Comparison of ENCODE assay signal across 17 cellular contexts in the genomic region with DNA sequence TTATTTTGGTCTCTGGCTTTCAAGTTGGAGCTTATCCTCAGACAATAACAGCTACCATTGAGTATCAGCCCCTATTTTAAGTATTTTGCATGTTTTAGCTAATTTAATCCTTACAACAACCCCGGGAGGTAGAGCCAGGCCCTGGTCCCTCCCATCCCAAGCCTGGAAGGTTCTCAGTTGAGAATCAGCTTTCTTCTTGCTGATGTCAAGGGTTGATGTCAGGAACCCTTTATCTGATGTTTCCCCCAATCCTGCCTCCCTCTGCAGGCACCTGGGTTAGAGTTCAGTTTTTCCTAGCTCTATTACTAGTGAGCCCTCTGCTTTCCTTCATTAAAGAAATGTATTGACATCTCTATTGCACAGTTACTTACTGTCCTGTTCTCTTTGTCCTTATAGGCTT. TPM values are rescaled to one million over a fixed set of nuclear protein-coding genes. Genes with fewer than 3 reads are reported as not detected.
DNase-seq lines count a peak whose midpoint lies in the region; ATAC-seq and TF ChIP-seq lines count a peak whose summit lies in the region.
"Had no signal": no experiment of that assay in that cellular context is flagged by ENCODE, and none has a peak within 500 bp of the region (broad histone marks: within the 10 kb centered on the region; RNA-seq: fewer than 3 reads in every experiment).

No MANE protein-coding gene starts in this region.

- H3K9ac ChIP-seq in IMR-90 (ENCODE audit: low read depth, low read length) (no peak overlapping the region), neuronal stem cell (ENCODE audit: low read depth, low read length, poor library complexity) (no peak overlapping the region)

- no peak for TF ChIP-seq CTCF in IMR-90 (conservative IDR thresholded peaks at IDR 0.05; ENCODE audit: low read depth, low read length)

- H2BK5ac ChIP-seq in IMR-90 (ENCODE audit: low read depth, low read length, poor library complexity, severe bottlenecking) (no peak overlapping the region), neuronal stem cell (ENCODE audit: low read length) (no peak overlapping the region)

- H3K27me3 Mint-ChIP-seq in dendritic cell treated with granulocyte-macrophage colony-stimulating factor and Interleukin-4, amounts not matched to agents 40 ng/mL and 50 ng/mL, for 4 days, result no peaks in the 10 kb centered on the region

- H3K4me3 Mint-ChIP-seq in dendritic cell treated with granulocyte-macrophage colony-stimulating factor and Interleukin-4, amounts not matched to agents 40 ng/mL and 50 ng/mL, for 4 days, result no peak overlapping the region

- H3K36me3 ChIP-seq in IMR-90 (ENCODE audit: control insufficient read depth, insufficient read depth, low read length), result no peaks in the 10 kb centered on the region
- H3K36me3 ChIP-seq in neuronal stem cell (replicated peaks in 1 of 2; ENCODE audit: control insufficient read depth in 2 of 2, insufficient read depth in 2 of 2, low read length in 2 of 2), result peaks cover 0 to 3% of the 10 kb centered on the region in 2 donors

- DNase-seq in IMR-90 (no peak), neuronal stem cell (ENCODE audit: low spot score) (no peak), NCI-H1048 (lab: John Stamatoyannopoulos, UW) (no peak), AG20443 (ENCODE audit: low spot score) (no peak)
- DNase-seq: ACHN; AML-193; NCI-H1105; NCI-H2081 treated with DMSO at 0.1 percent for 48 hours; NCI-H748 treated with DMSO at 0.1 percent for 48 hours; NK-92 treated with Interleukin-12 subunit alpha and Interleukin-12 subunit beta, amount 100 ng/mL, for 24 hours; SW 1271 had no signal

- H2BK15ac ChIP-seq in IMR-90 (ENCODE audit: low read depth, low read length) (no peak overlapping the region), neuronal stem cell (ENCODE audit: low read length) (no peak overlapping the region)

- H2BK20ac ChIP-seq in IMR-90 (ENCODE audit: low read depth, low read length), result no peak overlapping the region

- dilution Hi-C loops in IMR-90 (cut with HindIII; ENCODE audit: low sequenced_read_pairs, unreplicated experiment), result no loop called here

- H4K8ac ChIP-seq in IMR-90 (ENCODE audit: low read depth in 2 of 2, low read length in 2 of 2) (0 out of 4 replicates have a peak overlapping the region, but pooled peaks of 1 of the 2 experiments have one; percentile 35), neuronal stem cell (ENCODE audit: low read depth, low read length) (no peak overlapping the region)

- H3K4me3 ChIP-seq in IMR-90 (ENCODE audit: insufficient read depth, low read depth, low read length) (no peak overlapping the region), neuronal stem cell (ENCODE audit: low read length in 2 of 2) (no peak overlapping the region)

- H3K36me3 Mint-ChIP-seq in dendritic cell treated with granulocyte-macrophage colony-stimulating factor and Interleukin-4, amounts not matched to agents 40 ng/mL and 50 ng/mL, for 4 days (ENCODE audit: low read depth), result peaks cover 21% of the 10 kb centered on the region

- H4K20me1 ChIP-seq in IMR-90 (ENCODE audit: insufficient read depth, low read length), result no peaks in the 10 kb centered on the region

- BruUV-seq in IMR-90 (replicated peaks; lab: Mats Ljungman, UMichigan), result no TSS peak

- CTCF ChIA-PET in IMR-90 (lab: Yijun Ruan, JAX), result interaction anchor here (0.8 kb wide), 1 partner anchor 25 kb away, joined by 3 read pairs; no protein-coding TSS in a partner anchor

- H3K9me3 ChIP-seq in IMR-90 (ENCODE audit: control insufficient read depth, insufficient read depth, low read length) (no peaks in the 10 kb centered on the region), neuronal stem cell (replicated peaks in 1 of 2; ENCODE audit: control insufficient read depth in 2 of 2, insufficient read depth in 1 of 2, low read depth in 1 of 2, low read length in 2 of 2) (no peaks in the 10 kb centered on the region)

- no peak overlapping the region for H3K14ac ChIP-seq in IMR-90 (replicated peaks; ENCODE audit: low read depth, low read length)
- H3K14ac ChIP-seq in neuronal stem cell (ENCODE audit: low read length), result no peak overlapping the region

- in situ Hi-C loops in IMR-90 (cut with MboI; ENCODE audit: low sequenced_read_pairs), result no loop called here

- intact Hi-C loops in IMR-90 (cut with micrococcal nuclease), result no loop called here
- intact Hi-C loops in dendritic cell treated with granulocyte-macrophage colony-stimulating factor and Interleukin-4, amounts not matched to agents 40 ng/mL and 50 ng/mL, for 4 days (cut with micrococcal nuclease), result no loop called here

- WGBS in IMR-90 (ENCODE audit: extremely low coverage in 2 of 2, insufficient read length in 1 of 2), 2 experiments, result no CpG with 5 or more reads among the region's 1 CpG
- no CpG with 5 or more reads among the region's 1 CpG for WGBS in neuronal stem cell (ENCODE audit: extremely low coverage in 2 of 2, insufficient read length in 2 of 2, insufficient replicate concordance in 1 of 2), 2 donors

- H2BK12ac ChIP-seq in neuronal stem cell (ENCODE audit: low read length), result no peak overlapping the region

- POLR2A ChIA-PET in IMR-90 (lab: Charles Lee; ENCODE audit: unreplicated experiment), result interaction anchor here (0.6 kb wide), 1 partner anchor 57 kb away, joined by 3 read pairs; no protein-coding TSS in a partner anchor

- peak overlapping the region; percentile 49 for H3K27ac Mint-ChIP-seq in dendritic cell treated with granulocyte-macrophage colony-stimulating factor and Interleukin-4, amounts not matched to agents 40 ng/mL and 50 ng/mL, for 4 days

- H3K27ac ChIP-seq in IMR-90 (ENCODE audit: insufficient read depth, low read length), result no peak overlapping the region
- H3K27ac ChIP-seq in neuronal stem cell (replicated peaks; ENCODE audit: low read length), result no peak overlapping the region
- H3K27ac ChIP-seq: C4-2B, HL-60 had no signal

- H3K23ac ChIP-seq in IMR-90 (ENCODE audit: low read depth, low read length) (peak overlapping the region; percentile 34; the same call in 1 of the 2 replicates), neuronal stem cell (ENCODE audit: low read depth, low read length, poor library complexity) (no peak overlapping the region)

- TF ChIP-seq RAD21 in IMR-90 (IDR thresholded peaks at IDR 0.05; ENCODE audit: low read length), result no peak

- H3K27me3 ChIP-seq in IMR-90 (ENCODE audit: control insufficient read depth, insufficient read depth, low read length), result no peaks in the 10 kb centered on the region
- no peaks in the 10 kb centered on the region for H3K27me3 ChIP-seq in neuronal stem cell (ENCODE audit: control insufficient read depth in 3 of 3, insufficient read depth in 3 of 3, low read depth in 1 of 3, low read length in 3 of 3)

- H3K4me1 ChIP-seq in IMR-90 (ENCODE audit: control insufficient read depth, insufficient read depth, low read length) (peaks cover 2% of the 10 kb centered on the region; the same call in 1 of the 2 replicates), neuronal stem cell (ENCODE audit: control insufficient read depth in 2 of 2, insufficient read depth in 1 of 2, low read depth in 1 of 2, low read length in 2 of 2) (peaks cover 3 to 4% of the 10 kb centered on the region in 2 donors)

- H3K79me1 ChIP-seq in IMR-90 (ENCODE audit: low read depth in 1 of 2, low read length in 2 of 2), result peaks cover 27 to 46% of the 10 kb centered on the region in 2 experiments
- H3K79me1 ChIP-seq in neuronal stem cell (ENCODE audit: low read depth, low read length), result no peaks in the 10 kb centered on the region

- H3K4me2 ChIP-seq in IMR-90 (ENCODE audit: low read depth, low read length), result no peak overlapping the region
- H3K4me2 ChIP-seq in neuronal stem cell (ENCODE audit: insufficient read depth, low read length, poor library complexity, severe bottlenecking), result no peak overlapping the region

- H2AFZ ChIP-seq in IMR-90 (replicated peaks; ENCODE audit: low read length, poor library complexity), result no peak overlapping the region
- H2AFZ ChIP-seq in neuronal stem cell (ENCODE audit: low read length), result peak overlapping the region; percentile 31

- H3K4ac ChIP-seq in IMR-90 (ENCODE audit: low read depth, low read length), result no peak overlapping the region
- H3K4ac ChIP-seq in neuronal stem cell (ENCODE audit: low read length), result no peak overlapping the region

- no peak for TF ChIP-seq POLR2A in IMR-90 (IDR thresholded peaks at IDR 0.05; ENCODE audit: low read depth, low read length)

- H2BK120ac ChIP-seq in IMR-90 (ENCODE audit: low read depth, low read length), result no peak overlapping the region
- no peak overlapping the region for H2BK120ac ChIP-seq in neuronal stem cell (ENCODE audit: low read depth, low read length)

- H2AK5ac ChIP-seq in IMR-90 (ENCODE audit: low read depth, low read length) (no peak overlapping the region), neuronal stem cell (ENCODE audit: low read depth, low read length) (no peak overlapping the region)

- no peak overlapping the region for H3K18ac ChIP-seq in IMR-90 (ENCODE audit: low read depth, low read length)
- no peak overlapping the region for H3K18ac ChIP-seq in neuronal stem cell (ENCODE audit: low read length)

- H2AK9ac ChIP-seq in IMR-90 (replicated peaks; ENCODE audit: low read depth, low read length, poor library complexity), result no peak overlapping the region

- H4K91ac ChIP-seq in IMR-90 (ENCODE audit: insufficient read depth, low read depth, low read length) (no peak overlapping the region), neuronal stem cell (ENCODE audit: low read depth, low read length, poor library complexity) (no peak overlapping the region)

- ATAC-seq in IMR-90 (ENCODE audit: low read depth), result no peak
- ATAC-seq: Right ventricle myocardium inferior had no signal

- no peaks in the 10 kb centered on the region for H3K9me3 Mint-ChIP-seq in dendritic cell treated with granulocyte-macrophage colony-stimulating factor and Interleukin-4, amounts not matched to agents 40 ng/mL and 50 ng/mL, for 4 days

- no peak overlapping the region for H3K56ac ChIP-seq in IMR-90 (ENCODE audit: extremely low read depth, insufficient read depth, low read length)

- no peak overlapping the region for H4K5ac ChIP-seq in IMR-90 (ENCODE audit: low read depth, low read length)

- H3K9me1 ChIP-seq in IMR-90 (ENCODE audit: insufficient read depth, low read length), result no peaks in the 10 kb centered on the region; the same call in 1 of the 2 replicates

- H3K4me1 Mint-ChIP-seq in dendritic cell treated with granulocyte-macrophage colony-stimulating factor and Interleukin-4, amounts not matched to agents 40 ng/mL and 50 ng/mL, for 4 days (ENCODE audit: low read depth), result peaks cover 49% of the 10 kb centered on the region

RNA-seq across cellular contexts. Expression of a gene that starts 3.6 kb away (rescaled TPM):
- 9.7 and 12.2 TPM in 2 replicates for total RNA-seq in IMR-90 (2012; rRNA removed)
- polyA plus RNA-seq in IMR-90 (2012; rRNA removed), result 10.5 and 11.5 TPM in 2 replicates
- polyA plus RNA-seq in IMR-90 (2012; cell fraction: cytosol; rRNA removed), result 3.8 and 12.8 TPM in 2 replicates
- 0.52 and 5.8 TPM in 2 replicates for polyA plus RNA-seq in IMR-90 (2012; cell fraction: nucleus; rRNA removed; ENCODE audit: low replicate concordance)
- 100 TPM for polyA plus RNA-seq in neuronal stem cell (2013, experiment 1 of 2)
- polyA plus RNA-seq in neuronal stem cell (2013, experiment 2 of 2), result 103 TPM

RNA-seq across cellular contexts. Expression of a gene that starts 3.9 kb away (rescaled TPM):
- 5.0 and 5.6 TPM in 2 replicates for total RNA-seq in IMR-90 (2012; rRNA removed)
- polyA plus RNA-seq in IMR-90 (2012; rRNA removed), result 5.9 and 7.2 TPM in 2 replicates
- polyA plus RNA-seq in IMR-90 (2012; cell fraction: cytosol; rRNA removed), result 3.4 and 3.6 TPM in 2 replicates
- 8.3 and 25.2 TPM in 2 replicates for polyA plus RNA-seq in IMR-90 (2012; cell fraction: nucleus; rRNA removed; ENCODE audit: low replicate concordance)
- polyA plus RNA-seq in neuronal stem cell (2013, experiment 1 of 2), result 3.1 TPM
- 3.0 TPM for polyA plus RNA-seq in neuronal stem cell (2013, experiment 2 of 2)

RNA-seq across cellular contexts. Expression of a gene that starts 25.6 kb away (rescaled TPM):
- total RNA-seq in IMR-90 (2012; rRNA removed), result 13.6 and 15.3 TPM in 2 replicates
- polyA plus RNA-seq in IMR-90 (2012; rRNA removed), result 6.2 and 6.8 TPM in 2 replicates
- 3.5 and 3.7 TPM in 2 replicates for polyA plus RNA-seq in IMR-90 (2012; cell fraction: cytosol; rRNA removed)
- 16.7 and 23.4 TPM in 2 replicates for polyA plus RNA-seq in IMR-90 (2012; cell fraction: nucleus; rRNA removed; ENCODE audit: low replicate concordance)
- 12.9 TPM for polyA plus RNA-seq in neuronal stem cell (2013, experiment 1 of 2)
- 13.0 TPM for polyA plus RNA-seq in neuronal stem cell (2013, experiment 2 of 2)

RNA-seq across cellular contexts. Expression of a gene that starts 36.0 kb away (rescaled TPM):
- not detected in 2 replicates for total RNA-seq in IMR-90 (2012; rRNA removed)
- polyA plus RNA-seq in IMR-90 (2012; rRNA removed), result 0.14 TPM in 1 of 2 replicates, not detected in the other
- not detected in 2 replicates for polyA plus RNA-seq in IMR-90 (2012; cell fraction: cytosol; rRNA removed)
- polyA plus RNA-seq in IMR-90 (2012; cell fraction: nucleus; rRNA removed; ENCODE audit: low replicate concordance), result 0.02 and 0.06 TPM in 2 replicates
- polyA plus RNA-seq in neuronal stem cell (2013, experiment 1 of 2), result 1.2 TPM
- polyA plus RNA-seq in neuronal stem cell (2013, experiment 2 of 2), result 1.2 TPM
- total RNA-seq: HT1080, Right ventricle myocardium inferior, SK-MEL-5 had no signal

RNA-seq across cellular contexts. Expression of a gene that starts 53.8 kb away (rescaled TPM):
- 2.0 and 3.9 TPM in 2 replicates for total RNA-seq in IMR-90 (2012; rRNA removed)
- 4.7 and 6.0 TPM in 2 replicates for polyA plus RNA-seq in IMR-90 (2012; rRNA removed)
- polyA plus RNA-seq in IMR-90 (2012; cell fraction: cytosol; rRNA removed), result 0.88 and 2.3 TPM in 2 replicates
- 0.64 and 7.0 TPM in 2 replicates for polyA plus RNA-seq in IMR-90 (2012; cell fraction: nucleus; rRNA removed; ENCODE audit: low replicate concordance)
- polyA plus RNA-seq in neuronal stem cell (2013, experiment 1 of 2), result 3.3 TPM
- 3.4 TPM for polyA plus RNA-seq in neuronal stem cell (2013, experiment 2 of 2)
